15 cellular contexts compared by ENCODE assay signal in the genomic region with DNA sequence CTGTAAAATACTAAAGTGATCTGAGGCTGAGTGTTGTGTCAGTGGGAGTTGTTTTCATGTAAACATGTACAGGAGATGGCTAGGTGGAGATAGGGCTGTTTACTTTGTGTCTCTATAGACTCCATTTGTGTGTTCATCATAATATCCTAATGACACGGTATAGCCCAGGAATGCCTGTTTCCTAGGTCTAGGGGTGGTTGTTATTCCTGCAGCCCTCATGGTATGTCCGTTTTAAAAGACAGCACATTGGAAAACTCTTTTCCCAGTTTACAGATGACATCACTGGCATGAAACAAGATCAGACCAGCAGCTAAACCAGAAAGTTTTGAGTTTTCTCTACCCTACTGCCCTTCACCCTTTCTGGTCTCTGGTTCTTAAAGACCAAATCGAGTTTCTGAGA.
DNase-seq lines count a peak whose midpoint lies in the region; ATAC-seq and TF ChIP-seq lines count a peak whose summit lies in the region.
"Had no signal": no experiment of that assay in that cellular context is flagged by ENCODE, and none has a peak within 500 bp of the region (broad histone marks: within the 10 kb centered on the region; RNA-seq: fewer than 3 reads in every experiment).

No MANE protein-coding gene starts in this region.

- peaks cover 40% of the 10 kb centered on the region for H3K27me3 Mint-ChIP-seq in stimulated activated naive CD8-positive, alpha-beta T cell treated with anti-CD3 and anti-CD28 coated beads, Interleukin-15, Interleukin-2, amounts not matched to agents 100 ng/mL and 50 ng/mL, for 24 hours
- peaks cover 20% of the 10 kb centered on the region for H3K27me3 Mint-ChIP-seq in brain

- H3K4me3 Mint-ChIP-seq in stimulated activated naive CD8-positive, alpha-beta T cell treated with anti-CD3 and anti-CD28 coated beads, Interleukin-15, Interleukin-2, amounts not matched to agents 100 ng/mL and 50 ng/mL, for 24 hours = peak overlapping the region; percentile 28
- peak overlapping the region; percentile 86 to 91 (median 88) for H3K4me3 Mint-ChIP-seq in brain

- no peaks in the 10 kb centered on the region for H3K9me3 ChIP-seq in vagina

- ATAC-seq in stimulated activated naive CD8-positive, alpha-beta T cell treated with anti-CD3 and anti-CD28 coated beads, Interleukin-15, Interleukin-2, amounts not matched to agents 100 U/mL and 50 U/mL, for 24 hours = no peak
- ATAC-seq in HG03378 (IDR thresholded peaks at IDR 0.05; ENCODE audit: unreplicated experiment) (no peak), Right ventricle myocardium inferior (no peak)

- TF ChIP-seq CTCF in brain (conservative IDR thresholded peaks at IDR 0.05) (no peak), vagina (IDR thresholded peaks at IDR 0.05) (no peak)

- no peaks in the 10 kb centered on the region for H3K9me3 Mint-ChIP-seq in stimulated activated naive CD8-positive, alpha-beta T cell treated with anti-CD3 and anti-CD28 coated beads, Interleukin-15, Interleukin-2, amounts not matched to agents 100 ng/mL and 50 ng/mL, for 24 hours
- H3K9me3 Mint-ChIP-seq in brain = no peaks in the 10 kb centered on the region
- H3K9me3 Mint-ChIP-seq: activated T-helper 1 cell treated with anti-CD3 and anti-CD28 coated beads, Interleukin-12 subunit alpha, Interleukin-12 subunit beta, Interleukin-2, Interleukin-4 antibody, amounts not matched to agents 30 ng/mL and 10 ng/mL and 1 ng/mL, durations not matched to agents 14 hours and 24 hours and 36 hours had no signal

- TF ChIP-seq POLR2A in vagina (IDR thresholded peaks at IDR 0.05) = no peak

- no peaks in the 10 kb centered on the region for H3K36me3 Mint-ChIP-seq in stimulated activated naive CD8-positive, alpha-beta T cell treated with anti-CD3 and anti-CD28 coated beads, Interleukin-15, Interleukin-2, amounts not matched to agents 100 ng/mL and 50 ng/mL, for 24 hours (ENCODE audit: low read depth)
- H3K36me3 Mint-ChIP-seq in brain = no peaks in the 10 kb centered on the region

- H3K27ac Mint-ChIP-seq in stimulated activated naive CD8-positive, alpha-beta T cell treated with anti-CD3 and anti-CD28 coated beads, Interleukin-15, Interleukin-2, amounts not matched to agents 100 ng/mL and 50 ng/mL, for 24 hours = no peak overlapping the region
- H3K27ac Mint-ChIP-seq in brain = peak overlapping the region in 2 of 5 experiments; percentile 17 to 81
- H3K27ac Mint-ChIP-seq: activated T-helper 1 cell treated with anti-CD3 and anti-CD28 coated beads, Interleukin-12 subunit alpha, Interleukin-12 subunit beta, Interleukin-2, Interleukin-4 antibody, amounts not matched to agents 30 ng/mL and 10 ng/mL and 1 ng/mL, durations not matched to agents 14 hours and 24 hours and 36 hours had no signal

- peak overlapping the region; percentile 89 for H3K27ac ChIP-seq in vagina
- H3K27ac ChIP-seq: hepatocyte had no signal

- no peak overlapping the region for H3K4me3 ChIP-seq in vagina
- H3K4me3 ChIP-seq: hepatocyte had no signal

- intact Hi-C loops in vagina (cut with DNase I) = no loop called here
- intact Hi-C loops in Right ventricle myocardium inferior (cut with DNase I) = no loop called here

- H3K4me1 Mint-ChIP-seq in stimulated activated naive CD8-positive, alpha-beta T cell treated with anti-CD3 and anti-CD28 coated beads, Interleukin-15, Interleukin-2, amounts not matched to agents 100 ng/mL and 50 ng/mL, for 24 hours (ENCODE audit: low read depth) = peaks cover 6% of the 10 kb centered on the region
- H3K4me1 Mint-ChIP-seq in brain = peaks cover 66% of the 10 kb centered on the region

- no peaks in the 10 kb centered on the region for H3K36me3 ChIP-seq in vagina

- H3K4me1 ChIP-seq in vagina = peaks cover 71% of the 10 kb centered on the region

- H3K27me3 ChIP-seq in vagina = no peaks in the 10 kb centered on the region
- H3K27me3 ChIP-seq: hepatocyte had no signal

- DNase-seq in stimulated activated naive CD8-positive, alpha-beta T cell treated with anti-CD3 and anti-CD28 coated beads, Interleukin-15, Interleukin-2, amounts not matched to agents 100 U/mL and 50 U/mL, for 24 hours = no peak
- DNase-seq in lung microvascular endothelial cell (ENCODE audit: low read depth in 2 of 2) (peak; percentile 25 to 26), vagina (ENCODE audit: extremely low spot score in 2 of 2) (no peak), NCI-H748 treated with DMSO at 0.1 percent for 48 hours (lab: John Stamatoyannopoulos, UW) (no peak), Right ventricle myocardium inferior (ENCODE audit: missing footprints) (no peak)
- DNase-seq: activated CD4-positive, alpha-beta T cell treated with anti-CD3 and anti-CD28 coated beads, Interleukin-2, amount 50 U/mL, for 1 hour; DMS79; NCI-H1417 treated with DMSO at 0.1 percent for 48 hours; NCI-H524; stimulated activated CD4-positive, alpha-beta T cell treated with anti-CD3 and anti-CD28 coated beads, Interleukin-1b, Interleukin-23, amount 100 ng/mL, for 48 hours had no signal

Comparison
In these comparisons a context has a peak if more than half of its experiments do, and no peak if none do; other contexts are left out.
1. DNase-seq: peak in lung microvascular endothelial cell (2 of 2); none in stimulated activated naive CD8-positive, alpha-beta T cell treated with anti-CD3 and anti-CD28 coated beads, Interleukin-15, Interleukin-2, amounts not matched to agents 100 U/mL and 50 U/mL, for 24 hours (single experiment), vagina (0 of 2), NCI-H748 treated with DMSO at 0.1 percent for 48 hours (single experiment) and Right ventricle myocardium inferior (single experiment).